17 cellular contexts compared by ENCODE assay signal in the genomic region with DNA sequence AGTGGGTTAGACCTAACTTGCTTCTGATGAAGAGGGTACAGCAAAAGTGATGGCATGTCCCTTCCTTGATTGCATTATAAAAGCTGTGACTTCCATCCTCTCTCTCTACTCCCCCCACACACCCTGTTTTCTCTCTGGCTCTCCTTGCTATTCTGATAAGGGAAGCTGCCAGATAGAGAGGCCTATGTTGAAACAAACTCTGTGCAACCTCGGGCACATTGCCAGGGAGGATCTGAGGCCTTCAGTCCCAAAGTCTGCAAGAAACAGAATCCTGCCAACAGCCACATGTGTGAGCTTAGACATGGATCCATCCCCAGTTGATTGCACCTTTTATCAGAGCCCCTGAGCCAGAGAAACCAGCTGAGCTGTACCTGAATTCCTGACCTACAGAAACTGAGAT. TPM values are rescaled to one million over a fixed set of nuclear protein-coding genes. Genes with fewer than 3 reads are reported as not detected.
A peak's percentile ranks its signal among the peaks of the same experiment; 100 is the strongest.
DNase-seq lines count a peak whose midpoint lies in the region; ATAC-seq and TF ChIP-seq lines count a peak whose summit lies in the region.
"Had no signal": no experiment of that assay in that cellular context is flagged by ENCODE, and none has a peak within 500 bp of the region (broad histone marks: within the 10 kb centered on the region; RNA-seq: fewer than 3 reads in every experiment).

No MANE protein-coding gene starts in this region.

- peak in 1 of 4 donors; percentile 58 for ATAC-seq in psoas muscle
- ATAC-seq in GM21619 (IDR thresholded peaks at IDR 0.05; ENCODE audit: unreplicated experiment): no peak
- no peak for ATAC-seq in GM21528 (IDR thresholded peaks at IDR 0.05; ENCODE audit: low FRiP score, unreplicated experiment)
- ATAC-seq: WTC11 had no signal

- H3K4me3 ChIP-seq in GM23248 (no peak overlapping the region), adrenal gland (no peak overlapping the region), left ventricle myocardium inferior (no peak overlapping the region), psoas muscle (no peak overlapping the region)
- H3K4me3 ChIP-seq: BLaER1, SJSA1 had no signal

- H3K27ac ChIP-seq in GM23248: no peak overlapping the region
- H3K27ac ChIP-seq in adrenal gland: no peak overlapping the region
- no peak overlapping the region for H3K27ac ChIP-seq in left ventricle myocardium inferior (replicated peaks)
- H3K27ac ChIP-seq in psoas muscle: no peak overlapping the region
- H3K27ac ChIP-seq: BLaER1, parathyroid adenoma, SJSA1 had no signal

- H3K79me2 ChIP-seq in GM23248 (ENCODE audit: insufficient read depth): no peaks in the 10 kb centered on the region
- H3K79me2 ChIP-seq: parathyroid adenoma had no signal

- H3K9me2 ChIP-seq in GM23248 (ENCODE audit: insufficient read depth): no peaks in the 10 kb centered on the region

- H3K4me1 ChIP-seq in GM23248 (ENCODE audit: insufficient read depth): no peaks in the 10 kb centered on the region
- peaks cover 0 to 3% of the 10 kb centered on the region in 2 donors for H3K4me1 ChIP-seq in adrenal gland (replicated peaks in 1 of 2)
- H3K4me1 ChIP-seq in left ventricle myocardium inferior: peaks cover 6% of the 10 kb centered on the region
- no peaks in the 10 kb centered on the region for H3K4me1 ChIP-seq in psoas muscle
- H3K4me1 ChIP-seq: parathyroid adenoma had no signal

- no peak overlapping the region for H2AFZ ChIP-seq in GM23248
- H2AFZ ChIP-seq: parathyroid adenoma had no signal

- intact Hi-C loops in adrenal gland (cut with DNase I) (loop anchor here in 1 of 2 donors (10.0 kb wide), 1 partner anchor 78 kb away; a partner anchor contains a TSS), left ventricle myocardium inferior (cut with micrococcal nuclease) (no loop called here), psoas muscle (cut with DNase I) (no loop called here)

- in situ Hi-C loops in GM23248 (cut with MboI): no loop called here

- H3K27me3 ChIP-seq in GM23248 (replicated peaks; ENCODE audit: insufficient read depth): no peaks in the 10 kb centered on the region
- no peaks in the 10 kb centered on the region for H3K27me3 ChIP-seq in adrenal gland
- no peaks in the 10 kb centered on the region for H3K27me3 ChIP-seq in left ventricle myocardium inferior (ENCODE audit: low read depth)
- no peaks in the 10 kb centered on the region for H3K27me3 ChIP-seq in psoas muscle (ENCODE audit: insufficient read depth in 3 of 3, low read length in 2 of 3)
- H3K27me3 ChIP-seq: BLaER1, SJSA1 had no signal

- no peaks in the 10 kb centered on the region for H4K20me1 ChIP-seq in GM23248 (ENCODE audit: insufficient read depth)
- H4K20me1 ChIP-seq: BLaER1 had no signal

- no peak overlapping the region for H3K4me2 ChIP-seq in GM23248 (ENCODE audit: unreplicated experiment)
- H3K4me2 ChIP-seq: BLaER1 had no signal

- peak; percentile 6 for DNase-seq in GM23248
- peak; percentile 73 to 97 (median 92) for DNase-seq in adrenal gland
- peak; percentile 66 for DNase-seq in left ventricle myocardium inferior
- peak; percentile 74 to 85 for DNase-seq in psoas muscle
- no peak for DNase-seq in stimulated activated CD4-positive, alpha-beta T cell treated with anti-CD3 and anti-CD28 coated beads, Interleukin-4, amount 100 ng/mL, for 1 hour
- DNase-seq in NCI-H1694 (lab: John Stamatoyannopoulos, UW): no peak
- DNase-seq: activated CD8-positive, alpha-beta memory T cell treated with anti-CD3 and anti-CD28 coated beads, Interleukin-2, amount 50 U/mL, for 48 hours; activated naive CD8-positive, alpha-beta T cell treated with anti-CD3 and anti-CD28 coated beads, Interleukin-2, amount 10 ng/mL, durations not matched to agents 7 days and 5 days; HCEC 1CT; NCI-H2029 treated with DMSO at 0.1 percent for 48 hours; stimulated activated naive CD4-positive, alpha-beta T cell treated with Interleukin-2 at 50 U/mL for 16 hours had no signal

- H3K36me3 ChIP-seq in GM23248 (ENCODE audit: low read depth) (no peaks in the 10 kb centered on the region), adrenal gland (replicated peaks in 1 of 2) (no peaks in the 10 kb centered on the region), left ventricle myocardium inferior (no peaks in the 10 kb centered on the region), psoas muscle (ENCODE audit: insufficient read depth in 1 of 2, low read depth in 1 of 2) (no peaks in the 10 kb centered on the region)
- H3K36me3 ChIP-seq: BLaER1, SJSA1 had no signal

- H3F3A ChIP-seq in GM23248 (ENCODE audit: insufficient read depth): peaks cover 13% of the 10 kb centered on the region; the same call in 1 of the 2 replicates

- H3K9me3 ChIP-seq in GM23248 (ENCODE audit: low read depth): no peaks in the 10 kb centered on the region
- H3K9me3 ChIP-seq in adrenal gland (replicated peaks in 1 of 3): no peaks in the 10 kb centered on the region
- no peaks in the 10 kb centered on the region for H3K9me3 ChIP-seq in left ventricle myocardium inferior (replicated peaks)
- no peaks in the 10 kb centered on the region for H3K9me3 ChIP-seq in psoas muscle
- H3K9me3 ChIP-seq: BLaER1, SJSA1 had no signal

- WGBS in GM23248 (ENCODE audit: low coverage in 1 of 2, low lambda C conversion rate in 2 of 2, missing lambda C conversion rate in 2 of 2), 2 experiments: 3 to 9% methylated on average over 1 of the region's 1 CpG
- 0 to 6% (median 0%) methylated on average over 1 of the region's 1 CpG for WGBS in adrenal gland, 4 donors
- 17 to 30% (median 28%) methylated on average over 1 of the region's 1 CpG for WGBS in psoas muscle, 3 donors

- TF ChIP-seq CTCF in adrenal gland (IDR thresholded peaks at IDR 0.05) (no peak), left ventricle myocardium inferior (IDR thresholded peaks at IDR 0.05; ENCODE audit: borderline replicate concordance) (no peak), psoas muscle (IDR thresholded peaks at IDR 0.05) (no peak)

- no peak overlapping the region for H3K9ac ChIP-seq in GM23248
- H3K9ac ChIP-seq: BLaER1, parathyroid adenoma had no signal

- TF ChIP-seq POLR2A in adrenal gland (IDR thresholded peaks at IDR 0.05): no peak

RNA-seq across cellular contexts. Expression of a gene that starts 44.8 kb away (rescaled TPM):
- 38.4 and 55.8 TPM in 2 replicates for total RNA-seq in GM23248 (2014; rRNA removed; shearing (Covaris generic))
- polyA plus RNA-seq in GM23248 (2016; fragmentation: Nextera tagmentation; extraction: Ambion mirVana) (51.2 and 61.5 TPM in 2 replicates), adrenal gland (100 to 1,000 TPM in 1 of 3 donors, 10 to 100 TPM in 2; 48.9 to 130 (median 84.1) TPM), psoas muscle (10 to 100 TPM; 23.6 to 43.5 (median 23.8) TPM)
- total RNA-seq in adrenal gland (100 to 1,000 TPM in 1 of 8 donors, 10 to 100 TPM in 7; 19.1 to 123 (median 52.6) TPM), left ventricle myocardium inferior (29.0 TPM), psoas muscle (10 to 100 TPM; 23.2 to 34.2 (median 27.1) TPM)

Comparison
In these comparisons a context has a peak if more than half of its experiments do, and no peak if none do; other contexts are left out.
1. DNase-seq: peak in GM23248 (single experiment), adrenal gland (7 of 7), left ventricle myocardium inferior (single experiment) and psoas muscle (2 of 2); none in stimulated activated CD4-positive, alpha-beta T cell treated with anti-CD3 and anti-CD28 coated beads, Interleukin-4, amount 100 ng/mL, for 1 hour (single experiment) and NCI-H1694 (single experiment).